Comparison of ENCODE assay signal across 1 cellular context in the genomic region with DNA sequence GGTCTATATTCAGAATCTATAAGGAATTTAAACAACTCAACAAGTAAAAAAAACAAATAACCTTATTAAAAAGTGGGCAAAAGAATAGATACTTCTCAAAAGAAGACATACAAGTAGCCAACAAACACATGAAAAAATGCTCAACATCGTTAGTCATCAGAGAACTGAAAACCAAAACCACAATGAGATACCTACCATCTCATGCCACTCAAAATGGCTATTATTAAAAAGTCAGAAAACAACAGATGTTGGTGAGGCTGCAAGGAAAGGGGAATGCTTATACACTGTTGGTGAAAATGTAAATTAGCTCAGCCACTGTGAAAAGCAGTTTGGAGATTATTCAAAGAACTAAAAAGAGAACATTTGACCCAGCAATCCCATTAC.
TF ChIP-seq lines count a peak whose summit lies in the region.

No MANE protein-coding gene starts in this region.

TF ChIP-seq in IMR-90, 13 proteins besides CTCF, POLR2A, EP300 and RAD21 (continued from another document):
- TF ChIP-seq USF2 (IDR thresholded peaks at IDR 0.05; ENCODE audit: low read depth, low read length) = no peak
- TF ChIP-seq MXI1 (IDR thresholded peaks at IDR 0.05; ENCODE audit: borderline replicate concordance, low read depth, low read length) = no peak
- TF ChIP-seq MAZ (IDR thresholded peaks at IDR 0.05; ENCODE audit: borderline replicate concordance, low read depth, low read length) = no peak
- TF ChIP-seq, protein P1, sequence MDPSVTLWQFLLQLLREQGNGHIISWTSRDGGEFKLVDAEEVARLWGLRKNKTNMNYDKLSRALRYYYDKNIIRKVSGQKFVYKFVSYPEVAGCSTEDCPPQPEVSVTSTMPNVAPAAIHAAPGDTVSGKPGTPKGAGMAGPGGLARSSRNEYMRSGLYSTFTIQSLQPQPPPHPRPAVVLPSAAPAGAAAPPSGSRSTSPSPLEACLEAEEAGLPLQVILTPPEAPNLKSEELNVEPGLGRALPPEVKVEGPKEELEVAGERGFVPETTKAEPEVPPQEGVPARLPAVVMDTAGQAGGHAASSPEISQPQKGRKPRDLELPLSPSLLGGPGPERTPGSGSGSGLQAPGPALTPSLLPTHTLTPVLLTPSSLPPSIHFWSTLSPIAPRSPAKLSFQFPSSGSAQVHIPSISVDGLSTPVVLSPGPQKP (IDR thresholded peaks at IDR 0.05; ENCODE audit: borderline replicate concordance, low read depth, low read length) = no peak
- TF ChIP-seq BHLHE40 (IDR thresholded peaks at IDR 0.05; ENCODE audit: low read depth, low read length) = no peak
